In the genomic region with DNA sequence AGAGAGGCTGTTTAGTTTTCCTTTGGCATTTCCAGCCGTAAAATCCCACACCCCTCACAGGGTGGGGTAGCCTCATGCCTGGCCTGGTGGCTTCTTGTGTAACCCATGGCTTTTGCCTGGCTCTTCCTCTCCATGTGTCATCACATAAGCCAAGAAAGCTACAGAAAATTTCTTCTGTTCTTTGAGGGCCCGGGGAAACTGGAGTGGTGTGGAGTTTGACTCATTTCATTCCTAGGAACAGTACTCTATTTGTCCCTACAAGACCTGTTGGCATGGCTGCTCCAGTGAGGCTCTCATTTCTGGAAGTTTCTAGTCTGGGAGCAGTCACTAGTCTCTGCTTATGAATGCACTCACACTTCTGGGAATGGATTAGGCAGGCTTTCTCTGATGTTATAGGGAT, we compare ENCODE assay signal across 20 cellular contexts.
DNase-seq lines count a peak whose midpoint lies in the region; FAIRE-seq and TF ChIP-seq lines count a peak whose summit lies in the region.
"Had no signal": no experiment of that assay in that cellular context is flagged by ENCODE, and none has a peak within 500 bp of the region (broad histone marks: within the 10 kb centered on the region; RNA-seq: fewer than 3 reads in every experiment).

No MANE protein-coding gene starts in this region.

- 75% methylated on average over 2 of the region's 2 CpGs; no CpG with 5 or more reads in 1 of the 2 donors for WGBS in transverse colon (ENCODE audit: low coverage in 1 of 2), 2 donors

- no peak for TF ChIP-seq EP300 in transverse colon (IDR thresholded peaks at IDR 0.05; ENCODE audit: low read depth)

- TF ChIP-seq CTCF in AG04449 (IDR thresholded peaks at IDR 0.05; ENCODE audit: insufficient read depth, low read length, missing control alignments) (no peak), bronchial epithelial cell (IDR thresholded peaks at IDR 0.05; ENCODE audit: insufficient read depth, low read length, severe bottlenecking) (no peak), GM13976 (IDR thresholded peaks at IDR 0.05; ENCODE audit: borderline replicate concordance, control extremely low read depth, extremely low read depth, insufficient read depth, missing control alignments) (no peak), transverse colon (IDR thresholded peaks at IDR 0.05) (no peak), D721Med (IDR thresholded peaks at IDR 0.05; ENCODE audit: insufficient read depth, missing control alignments) (no peak)

- no peaks in the 10 kb centered on the region for H3K4me1 ChIP-seq in transverse colon
- H3K4me1 ChIP-seq: Caco-2, left lung, pancreas had no signal

- no peaks in the 10 kb centered on the region for H3K36me3 ChIP-seq in bronchial epithelial cell (ENCODE audit: control insufficient read depth, insufficient read depth, low read length)
- no peaks in the 10 kb centered on the region for H3K36me3 ChIP-seq in transverse colon
- H3K36me3 ChIP-seq: left lung, pancreas had no signal

- H3K9me3 ChIP-seq in transverse colon: no peaks in the 10 kb centered on the region
- H3K9me3 ChIP-seq: Caco-2, left lung, pancreas had no signal

- H3K27me3 ChIP-seq in bronchial epithelial cell (ENCODE audit: control insufficient read depth, insufficient read depth, low read length) (no peaks in the 10 kb centered on the region), transverse colon (no peaks in the 10 kb centered on the region)
- H3K27me3 ChIP-seq: left lung, pancreas had no signal

- intact Hi-C loops in transverse colon (cut with DNase I; ENCODE audit: low total_unique reads): no loop called here

- CTCF ChIA-PET in AG04449 (lab: Yijun Ruan, JAX): no interaction called here

- H3K4me3 ChIP-seq in AG04449 (ENCODE audit: low read depth, low read length) (no peak overlapping the region), bronchial epithelial cell (ENCODE audit: low read depth, low read length) (no peak overlapping the region), transverse colon (no peak overlapping the region)
- H3K4me3 ChIP-seq: left lung, pancreas had no signal

- H3K27ac ChIP-seq in transverse colon: no peak overlapping the region
- H3K27ac ChIP-seq: left lung, pancreas had no signal

- in situ Hi-C loops in GM13976 (cut with MboI; ENCODE audit: low sequenced_read_pairs, unreplicated experiment): no loop called here
- in situ Hi-C loops in transverse colon (cut with MboI; ENCODE audit: low pct_ligation_motif_present in 1 of 4, low pct_unique_long_range_greater_than_20kb in 1 of 4, low sequenced_read_pairs in 3 of 4): no loop called here

- POLR2A ChIA-PET in AG04449 (lab: Yijun Ruan, JAX): no interaction called here

- FAIRE-seq in bronchial epithelial cell (lab: Jason Lieb, UNC) (no peak), D721Med (lab: Jason Lieb, UNC) (no peak)
- FAIRE-seq: pancreas had no signal

- TF ChIP-seq POLR2A in transverse colon (IDR thresholded peaks at IDR 0.05): no peak

- DNase-seq in AG04449 (ENCODE audit: low read depth, low spot score): peak; percentile 26
- peak; percentile 54 for DNase-seq in GM04504 (ENCODE audit: low read depth)
- DNase-seq in bronchial epithelial cell (ENCODE audit: low read depth): peak; percentile 31
- peak; percentile 21 for DNase-seq in medulla oblongata (ENCODE audit: extremely low spot score)
- no peak for DNase-seq in GM13976 (ENCODE audit: low spot score)
- DNase-seq in transverse colon: no peak
- no peak for DNase-seq in D721Med (ENCODE audit: insufficient read length, low spot score)
- DNase-seq in activated CD4-positive, CD25-positive, alpha-beta regulatory T cell treated with anti-CD3 and anti-CD28 coated beads, Interleukin-2, amount 50 U/mL, for 72 hours: no peak
- DNase-seq: activated CD4-positive, CD25-positive, alpha-beta regulatory T cell; amniotic stem cell; Caco-2; H9; hippocampal formation; Kasumi-1; left lung; naive B cell; NCI-H1436; pancreas; stimulated activated CD4-positive, alpha-beta T cell treated with anti-CD3 and anti-CD28 coated beads, Interleukin-12 subunit alpha, Interleukin-12 subunit beta, amount 100 ng/mL, for 4 hours; stimulated activated naive B cell treated with anti-CD40 and anti-IgM and Interleukin-4, amounts not matched to agents 10 μg/mL and 1 μg/mL and 100 μg/mL, for 72 hours had no signal

Comparison
In these comparisons a context has a peak if more than half of its experiments do, and no peak if none do; other contexts are left out.
1. DNase-seq: peak in AG04449 (single experiment), GM04504 (single experiment), bronchial epithelial cell (single experiment) and medulla oblongata (single experiment); none in GM13976 (single experiment), transverse colon (single experiment), D721Med (single experiment) and activated CD4-positive, CD25-positive, alpha-beta regulatory T cell treated with anti-CD3 and anti-CD28 coated beads, Interleukin-2, amount 50 U/mL, for 72 hours (single experiment).